Comparison of ENCODE assay signal across 1 cellular context in genomic region chr1:54488065-54488750, GRCh38.
A peak's percentile ranks its signal among the peaks of the same experiment; 100 is the strongest.
TF ChIP-seq lines count a peak whose summit lies in the region.

No MANE protein-coding gene starts in this region.

TF ChIP-seq in H1, 55 proteins besides CTCF, POLR2A, EP300 and RAD21 (continued from another document):
- no peak for TF ChIP-seq CEBPB (IDR thresholded peaks at IDR 0.05; ENCODE audit: low read depth, low read length)
- TF ChIP-seq, protein P1, sequence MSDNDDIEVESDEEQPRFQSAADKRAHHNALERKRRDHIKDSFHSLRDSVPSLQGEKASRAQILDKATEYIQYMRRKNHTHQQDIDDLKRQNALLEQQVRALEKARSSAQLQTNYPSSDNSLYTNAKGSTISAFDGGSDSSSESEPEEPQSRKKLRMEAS (IDR thresholded peaks at IDR 0.05) = peak; percentile 85
- TF ChIP-seq, protein P2, sequence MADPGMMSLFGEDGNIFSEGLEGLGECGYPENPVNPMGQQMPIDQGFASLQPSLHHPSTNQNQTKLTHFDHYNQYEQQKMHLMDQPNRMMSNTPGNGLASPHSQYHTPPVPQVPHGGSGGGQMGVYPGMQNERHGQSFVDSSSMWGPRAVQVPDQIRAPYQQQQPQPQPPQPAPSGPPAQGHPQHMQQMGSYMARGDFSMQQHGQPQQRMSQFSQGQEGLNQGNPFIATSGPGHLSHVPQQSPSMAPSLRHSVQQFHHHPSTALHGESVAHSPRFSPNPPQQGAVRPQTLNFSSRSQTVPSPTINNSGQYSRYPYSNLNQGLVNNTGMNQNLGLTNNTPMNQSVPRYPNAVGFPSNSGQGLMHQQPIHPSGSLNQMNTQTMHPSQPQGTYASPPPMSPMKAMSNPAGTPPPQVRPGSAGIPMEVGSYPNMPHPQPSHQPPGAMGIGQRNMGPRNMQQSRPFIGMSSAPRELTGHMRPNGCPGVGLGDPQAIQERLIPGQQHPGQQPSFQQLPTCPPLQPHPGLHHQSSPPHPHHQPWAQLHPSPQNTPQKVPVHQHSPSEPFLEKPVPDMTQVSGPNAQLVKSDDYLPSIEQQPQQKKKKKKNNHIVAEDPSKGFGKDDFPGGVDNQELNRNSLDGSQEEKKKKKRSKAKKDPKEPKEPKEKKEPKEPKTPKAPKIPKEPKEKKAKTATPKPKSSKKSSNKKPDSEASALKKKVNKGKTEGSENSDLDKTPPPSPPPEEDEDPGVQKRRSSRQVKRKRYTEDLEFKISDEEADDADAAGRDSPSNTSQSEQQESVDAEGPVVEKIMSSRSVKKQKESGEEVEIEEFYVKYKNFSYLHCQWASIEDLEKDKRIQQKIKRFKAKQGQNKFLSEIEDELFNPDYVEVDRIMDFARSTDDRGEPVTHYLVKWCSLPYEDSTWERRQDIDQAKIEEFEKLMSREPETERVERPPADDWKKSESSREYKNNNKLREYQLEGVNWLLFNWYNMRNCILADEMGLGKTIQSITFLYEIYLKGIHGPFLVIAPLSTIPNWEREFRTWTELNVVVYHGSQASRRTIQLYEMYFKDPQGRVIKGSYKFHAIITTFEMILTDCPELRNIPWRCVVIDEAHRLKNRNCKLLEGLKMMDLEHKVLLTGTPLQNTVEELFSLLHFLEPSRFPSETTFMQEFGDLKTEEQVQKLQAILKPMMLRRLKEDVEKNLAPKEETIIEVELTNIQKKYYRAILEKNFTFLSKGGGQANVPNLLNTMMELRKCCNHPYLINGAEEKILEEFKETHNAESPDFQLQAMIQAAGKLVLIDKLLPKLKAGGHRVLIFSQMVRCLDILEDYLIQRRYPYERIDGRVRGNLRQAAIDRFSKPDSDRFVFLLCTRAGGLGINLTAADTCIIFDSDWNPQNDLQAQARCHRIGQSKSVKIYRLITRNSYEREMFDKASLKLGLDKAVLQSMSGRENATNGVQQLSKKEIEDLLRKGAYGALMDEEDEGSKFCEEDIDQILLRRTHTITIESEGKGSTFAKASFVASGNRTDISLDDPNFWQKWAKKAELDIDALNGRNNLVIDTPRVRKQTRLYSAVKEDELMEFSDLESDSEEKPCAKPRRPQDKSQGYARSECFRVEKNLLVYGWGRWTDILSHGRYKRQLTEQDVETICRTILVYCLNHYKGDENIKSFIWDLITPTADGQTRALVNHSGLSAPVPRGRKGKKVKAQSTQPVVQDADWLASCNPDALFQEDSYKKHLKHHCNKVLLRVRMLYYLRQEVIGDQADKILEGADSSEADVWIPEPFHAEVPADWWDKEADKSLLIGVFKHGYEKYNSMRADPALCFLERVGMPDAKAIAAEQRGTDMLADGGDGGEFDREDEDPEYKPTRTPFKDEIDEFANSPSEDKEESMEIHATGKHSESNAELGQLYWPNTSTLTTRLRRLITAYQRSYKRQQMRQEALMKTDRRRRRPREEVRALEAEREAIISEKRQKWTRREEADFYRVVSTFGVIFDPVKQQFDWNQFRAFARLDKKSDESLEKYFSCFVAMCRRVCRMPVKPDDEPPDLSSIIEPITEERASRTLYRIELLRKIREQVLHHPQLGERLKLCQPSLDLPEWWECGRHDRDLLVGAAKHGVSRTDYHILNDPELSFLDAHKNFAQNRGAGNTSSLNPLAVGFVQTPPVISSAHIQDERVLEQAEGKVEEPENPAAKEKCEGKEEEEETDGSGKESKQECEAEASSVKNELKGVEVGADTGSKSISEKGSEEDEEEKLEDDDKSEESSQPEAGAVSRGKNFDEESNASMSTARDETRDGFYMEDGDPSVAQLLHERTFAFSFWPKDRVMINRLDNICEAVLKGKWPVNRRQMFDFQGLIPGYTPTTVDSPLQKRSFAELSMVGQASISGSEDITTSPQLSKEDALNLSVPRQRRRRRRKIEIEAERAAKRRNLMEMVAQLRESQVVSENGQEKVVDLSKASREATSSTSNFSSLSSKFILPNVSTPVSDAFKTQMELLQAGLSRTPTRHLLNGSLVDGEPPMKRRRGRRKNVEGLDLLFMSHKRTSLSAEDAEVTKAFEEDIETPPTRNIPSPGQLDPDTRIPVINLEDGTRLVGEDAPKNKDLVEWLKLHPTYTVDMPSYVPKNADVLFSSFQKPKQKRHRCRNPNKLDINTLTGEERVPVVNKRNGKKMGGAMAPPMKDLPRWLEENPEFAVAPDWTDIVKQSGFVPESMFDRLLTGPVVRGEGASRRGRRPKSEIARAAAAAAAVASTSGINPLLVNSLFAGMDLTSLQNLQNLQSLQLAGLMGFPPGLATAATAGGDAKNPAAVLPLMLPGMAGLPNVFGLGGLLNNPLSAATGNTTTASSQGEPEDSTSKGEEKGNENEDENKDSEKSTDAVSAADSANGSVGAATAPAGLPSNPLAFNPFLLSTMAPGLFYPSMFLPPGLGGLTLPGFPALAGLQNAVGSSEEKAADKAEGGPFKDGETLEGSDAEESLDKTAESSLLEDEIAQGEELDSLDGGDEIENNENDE (IDR thresholded peaks at IDR 0.05; ENCODE audit: insufficient replicate concordance, low read length) = no peak
- peak; percentile 94 for TF ChIP-seq TEAD4 (IDR thresholded peaks at IDR 0.05; ENCODE audit: low read depth, low read length)
- peak; percentile 86 for TF ChIP-seq SP1 (IDR thresholded peaks at IDR 0.05; ENCODE audit: low read depth, low read length)
- TF ChIP-seq TAF1 (IDR thresholded peaks at IDR 0.05; ENCODE audit: low read depth, low read length) = peak; percentile 71
- peak; percentile 79; the same call in 1 of the 2 replicates for TF ChIP-seq TCF12 (IDR thresholded peaks at IDR 0.05; ENCODE audit: low read depth, low read length)
- TF ChIP-seq EZH2 (IDR thresholded peaks at IDR 0.05; ENCODE audit: low read depth, low read length, severe bottlenecking) = peak; percentile 19
- TF ChIP-seq JUND (IDR thresholded peaks at IDR 0.05; ENCODE audit: low read length) = peak; percentile 39
- no peak for TF ChIP-seq ZNF274 (IDR thresholded peaks at IDR 0.05; ENCODE audit: borderline replicate concordance, extremely low read depth, low read length)
- peak; percentile 50 for TF ChIP-seq NANOG (IDR thresholded peaks at IDR 0.05; ENCODE audit: insufficient read depth, low read depth, low read length, poor library complexity, severe bottlenecking)
- TF ChIP-seq HDAC2 (IDR thresholded peaks at IDR 0.05; ENCODE audit: borderline replicate concordance in 1 of 2, low read depth in 2 of 2, low read length in 2 of 2) = peak in 1 of 2 experiments; percentile 71; a peak in 1 of 4 replicates
- 0 out of 2 replicates have a peak, but pooled peaks have one; percentile 10 for TF ChIP-seq RXRA (IDR thresholded peaks at IDR 0.05; ENCODE audit: insufficient read depth, low read depth, low read length)
- peak; percentile 49 for TF ChIP-seq EGR1 (IDR thresholded peaks at IDR 0.05; ENCODE audit: borderline replicate concordance, low read depth, low read length)
- TF ChIP-seq CHD2 (IDR thresholded peaks at IDR 0.05; ENCODE audit: low read length) = 0 out of 2 replicates have a peak, but pooled peaks have one; percentile 37
- no peak for TF ChIP-seq NRF1 (IDR thresholded peaks at IDR 0.05; ENCODE audit: low read depth, low read length)
- TF ChIP-seq TBP (IDR thresholded peaks at IDR 0.05; ENCODE audit: low read depth, low read length) = peak; percentile 60; the same call in 1 of the 2 replicates
- TF ChIP-seq, protein P3, sequence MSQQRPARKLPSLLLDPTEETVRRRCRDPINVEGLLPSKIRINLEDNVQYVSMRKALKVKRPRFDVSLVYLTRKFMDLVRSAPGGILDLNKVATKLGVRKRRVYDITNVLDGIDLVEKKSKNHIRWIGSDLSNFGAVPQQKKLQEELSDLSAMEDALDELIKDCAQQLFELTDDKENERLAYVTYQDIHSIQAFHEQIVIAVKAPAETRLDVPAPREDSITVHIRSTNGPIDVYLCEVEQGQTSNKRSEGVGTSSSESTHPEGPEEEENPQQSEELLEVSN (IDR thresholded peaks at IDR 0.05) = peak; percentile 28; the same call in 1 of the 2 replicates
- TF ChIP-seq GABPA (IDR thresholded peaks at IDR 0.05; ENCODE audit: borderline replicate concordance, insufficient read depth, low read length) = no peak
